ENCODE assay signal across 8 cellular contexts in genomic region chr10:79066460-79067240, GRCh38. TPM values are rescaled to one million over a fixed set of nuclear protein-coding genes. Genes with fewer than 3 reads are reported as not detected.
DNase-seq lines count a peak whose midpoint lies in the region; ATAC-seq and TF ChIP-seq lines count a peak whose summit lies in the region.

No MANE protein-coding gene starts in this region.

- H3K9me2 ChIP-seq in neural cell (ENCODE audit: insufficient read depth, low read length), result no peaks in the 10 kb centered on the region

- peak overlapping the region; percentile 59 for H3K4me2 ChIP-seq in neural cell (ENCODE audit: low read length)

- no peaks in the 10 kb centered on the region for H3K9me3 ChIP-seq in T-helper 17 cell (ENCODE audit: control insufficient read depth, low read length, poor library complexity, severe bottlenecking)
- no peaks in the 10 kb centered on the region for H3K9me3 ChIP-seq in esophagus muscularis mucosa
- no peaks in the 10 kb centered on the region for H3K9me3 ChIP-seq in neural cell (ENCODE audit: low read length)

- peaks cover 47% of the 10 kb centered on the region for H3K4me1 Mint-ChIP-seq in T-helper 17 cell

- H3K27ac Mint-ChIP-seq in T-helper 17 cell, result peak overlapping the region; percentile 91

- peaks cover 8% of the 10 kb centered on the region for H4K20me1 ChIP-seq in neural cell (ENCODE audit: insufficient read depth)

- intact Hi-C loops in esophagus muscularis mucosa (cut with DNase I), result loop anchor here (2.0 to 10.0 kb wide), 6 partner anchors 92 to 1012 kb away; no protein-coding TSS in a partner anchor

- H3F3A ChIP-seq in neural cell (ENCODE audit: insufficient read depth, low read length, poor library complexity, severe bottlenecking), result no peaks in the 10 kb centered on the region

- no peaks in the 10 kb centered on the region for H3K27me3 Mint-ChIP-seq in T-helper 17 cell

- peaks cover 20% of the 10 kb centered on the region for H3K79me2 ChIP-seq in neural cell (replicated peaks; ENCODE audit: insufficient read depth, low read length)

- no peak for TF ChIP-seq POLR2A in esophagus muscularis mucosa (IDR thresholded peaks at IDR 0.05; ENCODE audit: low read depth)

- peaks cover 16 to 33% (median 30%) of the 10 kb centered on the region in 4 donors for H3K4me1 ChIP-seq in esophagus muscularis mucosa

- 3% methylated on average over 12 of the region's 36 CpGs for WGBS in esophagus muscularis mucosa

- TF ChIP-seq EP300 in esophagus muscularis mucosa (IDR thresholded peaks at IDR 0.05), result no peak
- TF ChIP-seq EP300 in neural cell (conservative IDR thresholded peaks at IDR 0.05; ENCODE audit: poor library complexity, severe bottlenecking), result no peak

- H3K9ac ChIP-seq in neural cell (ENCODE audit: low read length), result peak overlapping the region; percentile 91

- H3K4me3 Mint-ChIP-seq in T-helper 17 cell, result peak overlapping the region; percentile 98

- H3K36me3 Mint-ChIP-seq in T-helper 17 cell (ENCODE audit: low read depth), result peaks cover 2% of the 10 kb centered on the region

- ATAC-seq in T-helper 17 cell (no peak), GM21526 (IDR thresholded peaks at IDR 0.05; ENCODE audit: low FRiP score, unreplicated experiment) (no peak), GM19467 (IDR thresholded peaks at IDR 0.05; ENCODE audit: unreplicated experiment) (no peak)

- H2AFZ ChIP-seq in neural cell (ENCODE audit: low read depth, low read length), result peak overlapping the region; percentile 56

- H3K36me3 ChIP-seq in esophagus muscularis mucosa, result no peaks in the 10 kb centered on the region
- H3K36me3 ChIP-seq in neural cell (ENCODE audit: insufficient read depth, low read length), result no peaks in the 10 kb centered on the region

- H3K27me3 ChIP-seq in esophagus muscularis mucosa, result peaks cover 0 to 7% (median 0%) of the 10 kb centered on the region in 4 donors
- H3K27me3 ChIP-seq in neural cell (ENCODE audit: insufficient read depth, low read depth, low read length), result no peaks in the 10 kb centered on the region

- H3K4me3 ChIP-seq in HFF-Myc (replicated peaks; ENCODE audit: low read depth, low read length) (peak overlapping the region; percentile 73), esophagus muscularis mucosa (peak overlapping the region; percentile 88 to 99 (median 94)), neural cell (ENCODE audit: low read length) (peak overlapping the region; percentile 96)

- H3K27ac ChIP-seq in esophagus muscularis mucosa (replicated peaks in 1 of 4), result peak overlapping the region; percentile 97 to 100 (median 99)
- peak overlapping the region; percentile 86 for H3K27ac ChIP-seq in neural cell (ENCODE audit: low read length)

- no peak for TF ChIP-seq RAD21 in neural cell (conservative IDR thresholded peaks at IDR 0.05)

- peak; percentile 48 for DNase-seq in D341Med (ENCODE audit: low spot score)
- no peak for DNase-seq in HFF-Myc (ENCODE audit: extremely low read depth, low read depth)
- DNase-seq in T-helper 17 cell, result no peak
- DNase-seq in esophagus muscularis mucosa (ENCODE audit: extremely low spot score), result no peak
- DNase-seq in cerebellar nuclear complex (lab: John Stamatoyannopoulos, UW), result no peak

- peak; percentile 40 for TF ChIP-seq CTCF in HFF-Myc (IDR thresholded peaks at IDR 0.05; ENCODE audit: low read depth, low read length, missing control alignments)
- peak in 1 of 3 experiments; percentile 20 for TF ChIP-seq CTCF in esophagus muscularis mucosa (IDR thresholded peaks at IDR 0.05)
- TF ChIP-seq CTCF in neural cell (IDR thresholded peaks at IDR 0.05; ENCODE audit: poor library complexity, severe bottlenecking), result peak; percentile 38

TF ChIP-seq in neural cell, 6 proteins besides CTCF, POLR2A, EP300 and RAD21:
- TF ChIP-seq MXI1 (conservative IDR thresholded peaks at IDR 0.05; ENCODE audit: poor library complexity, severe bottlenecking) (no peak), TAF1 (IDR thresholded peaks at IDR 0.05; ENCODE audit: low read depth) (peak; percentile 44), EZH2 (IDR thresholded peaks at IDR 0.05; ENCODE audit: borderline replicate concordance, insufficient read depth, low read length, poor library complexity, severe bottlenecking) (no peak), POLR2AphosphoS5 (IDR thresholded peaks at IDR 0.05) (peak; percentile 16)

RNA-seq across cellular contexts. Expression of gene ZMIZ1, which starts 2.1 kb away (rescaled TPM):
- 10 to 100 TPM; 30.0 to 34.0 TPM for total RNA-seq in T-helper 17 cell
- total RNA-seq in esophagus muscularis mucosa, result 10 to 100 TPM; 48.7 to 87.2 (median 66.0) TPM
- 26.8 and 63.9 TPM in 2 replicates for polyA plus RNA-seq in neural cell
- polyA minus RNA-seq in neural cell, result 62.6 and 99.6 TPM in 2 replicates
